8 cellular contexts compared by ENCODE assay signal in genomic region chr18:51278045-51278649, GRCh38.
DNase-seq lines count a peak whose midpoint lies in the region; ATAC-seq and TF ChIP-seq lines count a peak whose summit lies in the region.

No MANE protein-coding gene starts in this region.

- H3K36me3 Mint-ChIP-seq in naive thymus-derived CD4-positive, alpha-beta T cell, result no peaks in the 10 kb centered on the region

- no peaks in the 10 kb centered on the region for H3K79me2 ChIP-seq in DND-41 (ENCODE audit: insufficient read depth, low read length)
- H3K79me2 ChIP-seq in KMS-11 (ENCODE audit: insufficient read depth, low read depth), result no peaks in the 10 kb centered on the region
- H3K79me2 ChIP-seq in SK-N-SH (ENCODE audit: insufficient read depth), result no peaks in the 10 kb centered on the region

- H3K4me1 ChIP-seq in DND-41 (ENCODE audit: insufficient read depth, low read length), result no peaks in the 10 kb centered on the region
- H3K4me1 ChIP-seq in KMS-11 (ENCODE audit: low read depth, poor library complexity, severe bottlenecking), result peaks cover 38% of the 10 kb centered on the region
- H3K4me1 ChIP-seq in SK-N-SH (ENCODE audit: control insufficient read depth in 1 of 2, insufficient read depth in 2 of 2, low read depth in 1 of 2, low read length in 1 of 2), result peaks cover 0 to 4% of the 10 kb centered on the region in 2 experiments; a peak in 1 of 4 replicates
- H3K4me1 ChIP-seq in naive thymus-derived CD4-positive, alpha-beta T cell (ENCODE audit: control insufficient read depth in 2 of 2, insufficient read depth in 2 of 2, low read length in 2 of 2), result no peaks in the 10 kb centered on the region
- peaks cover 0 to 6% (median 0%) of the 10 kb centered on the region in 4 donors for H3K4me1 ChIP-seq in tibial nerve

- no peak for TF ChIP-seq EP300 in SK-N-SH (IDR thresholded peaks at IDR 0.05; ENCODE audit: borderline replicate concordance in 1 of 2, low read depth in 1 of 2, low read length in 1 of 2)
- TF ChIP-seq EP300 in tibial nerve (IDR thresholded peaks at IDR 0.05), result no peak

- POLR2A ChIA-PET in SK-N-SH (lab: Yijun Ruan, JAX), result no interaction called here
- POLR2A ChIA-PET in naive thymus-derived CD4-positive, alpha-beta T cell (lab: Charles Lee), result no interaction called here

- CTCF ChIA-PET in SK-N-SH (lab: Yijun Ruan, JAX), result interaction anchor here (0.6 to 2.4 kb wide), 13 partner anchors 9 to 347 kb away, joined by 3 to 15 read pairs (median 3); no protein-coding TSS in a partner anchor
- CTCF ChIA-PET in naive thymus-derived CD4-positive, alpha-beta T cell (lab: Charles Lee), result no interaction called here

- no peak for TF ChIP-seq POLR2A in tibial nerve (IDR thresholded peaks at IDR 0.05)

- H3K4me2 ChIP-seq in DND-41 (ENCODE audit: insufficient read depth, low read length) (no peak overlapping the region), KMS-11 (no peak overlapping the region), SK-N-SH (no peak overlapping the region)

- no peaks in the 10 kb centered on the region for H3F3A ChIP-seq in SK-N-SH (replicated peaks; ENCODE audit: insufficient read depth)

- H3K27ac ChIP-seq in DND-41 (ENCODE audit: low read length), result no peak overlapping the region
- H3K27ac ChIP-seq in KMS-11, result no peak overlapping the region
- H3K27ac ChIP-seq in SK-N-SH (ENCODE audit: low read depth in 2 of 2, low read length in 1 of 2), result no peak overlapping the region
- no peak overlapping the region for H3K27ac ChIP-seq in naive thymus-derived CD4-positive, alpha-beta T cell (ENCODE audit: low read depth, low read length)
- no peak overlapping the region for H3K27ac ChIP-seq in tibial nerve

- in situ Hi-C loops in GM13976 (cut with MboI; ENCODE audit: low sequenced_read_pairs, unreplicated experiment), result no loop called here

- H2AFZ ChIP-seq in DND-41 (ENCODE audit: low read depth, low read length) (no peak overlapping the region), KMS-11 (ENCODE audit: low read depth) (no peak overlapping the region), SK-N-SH (ENCODE audit: low read depth) (no peak overlapping the region)

- H3K9ac ChIP-seq in DND-41 (ENCODE audit: low read depth, low read length) (no peak overlapping the region), KMS-11 (no peak overlapping the region), SK-N-SH (no peak overlapping the region)

- no peak overlapping the region for H3K4me3 Mint-ChIP-seq in naive thymus-derived CD4-positive, alpha-beta T cell

- intact Hi-C loops in naive thymus-derived CD4-positive, alpha-beta T cell (cut with micrococcal nuclease), result no loop called here

- peaks cover 5% of the 10 kb centered on the region for H3K27me3 ChIP-seq in DND-41 (ENCODE audit: insufficient read depth, low read length, poor library complexity)
- no peaks in the 10 kb centered on the region for H3K27me3 ChIP-seq in KMS-11 (ENCODE audit: insufficient read depth, low read depth)
- H3K27me3 ChIP-seq in SK-N-SH (ENCODE audit: insufficient read depth), result no peaks in the 10 kb centered on the region
- H3K27me3 ChIP-seq in naive thymus-derived CD4-positive, alpha-beta T cell (ENCODE audit: control insufficient read depth in 2 of 2, insufficient read depth in 2 of 2, low read length in 2 of 2), result no peaks in the 10 kb centered on the region
- no peaks in the 10 kb centered on the region for H3K27me3 ChIP-seq in tibial nerve

- H3K9me2 ChIP-seq in SK-N-SH, result no peaks in the 10 kb centered on the region

- H3K9me3 ChIP-seq in DND-41 (ENCODE audit: insufficient read depth, low read length, severe bottlenecking) (no peaks in the 10 kb centered on the region), SK-N-SH (no peaks in the 10 kb centered on the region), tibial nerve (no peaks in the 10 kb centered on the region)
- no peaks in the 10 kb centered on the region for H3K9me3 ChIP-seq in naive thymus-derived CD4-positive, alpha-beta T cell (ENCODE audit: control insufficient read depth in 2 of 3, low read length in 3 of 3)

- peaks cover 0 to 1% (median 0%) of the 10 kb centered on the region in 7 donors for H3K4me1 Mint-ChIP-seq in naive thymus-derived CD4-positive, alpha-beta T cell

- 51% methylated on average over 4 of the region's 4 CpGs for WGBS in SK-N-SH (ENCODE audit: low lambda C conversion rate)
- 75% methylated on average over 4 of the region's 4 CpGs for WGBS in tibial nerve, 2 donors

- TF ChIP-seq RAD21 in SK-N-SH (IDR thresholded peaks at IDR 0.05; ENCODE audit: low read length), result peak; percentile 67

- ATAC-seq in DND-41 (ENCODE audit: insufficient read depth, low read depth), result peak; percentile 77
- ATAC-seq in naive thymus-derived CD4-positive, alpha-beta T cell, result peak; percentile 47
- ATAC-seq in HG03565 (IDR thresholded peaks at IDR 0.05; ENCODE audit: unreplicated experiment), result no peak

- H3K27me3 Mint-ChIP-seq in naive thymus-derived CD4-positive, alpha-beta T cell, result peaks cover 0 to 1% (median 0%) of the 10 kb centered on the region in 5 donors

- peaks cover 0 to 2% (median 0%) of the 10 kb centered on the region in 11 donors for H3K9me3 Mint-ChIP-seq in naive thymus-derived CD4-positive, alpha-beta T cell

- H3K4me3 ChIP-seq in DND-41 (ENCODE audit: low read depth in 1 of 2, low read length in 2 of 2) (no peak overlapping the region), KMS-11 (IDR thresholded peaks at IDR 0.05; ENCODE audit: insufficient read depth, low read depth, low read length) (no peak overlapping the region), SK-N-SH (ENCODE audit: low read depth in 2 of 2, low read length in 1 of 2) (peak overlapping the region in 1 of 2 experiments; percentile 50; a peak in 1 of 4 replicates), tibial nerve (no peak overlapping the region)
- H3K4me3 ChIP-seq in naive thymus-derived CD4-positive, alpha-beta T cell (ENCODE audit: low read length), result no peak overlapping the region

- DNase-seq in DND-41 (peak; percentile 53), SK-N-SH (peak; percentile 58), cerebellar cortex (ENCODE audit: low spot score) (peak; percentile 29), tibial nerve (ENCODE audit: low spot score in 2 of 2) (no peak), GM13976 (ENCODE audit: low spot score) (no peak)
- DNase-seq in naive thymus-derived CD4-positive, alpha-beta T cell, result peak in 1 of 9 donors; percentile 34

- no peak overlapping the region for H3K27ac Mint-ChIP-seq in naive thymus-derived CD4-positive, alpha-beta T cell

- no peaks in the 10 kb centered on the region for H4K20me1 ChIP-seq in DND-41 (ENCODE audit: insufficient read depth, low read length)
- no peaks in the 10 kb centered on the region for H4K20me1 ChIP-seq in KMS-11 (ENCODE audit: insufficient read depth)
- no peaks in the 10 kb centered on the region for H4K20me1 ChIP-seq in SK-N-SH (ENCODE audit: insufficient read depth)

- peak; percentile 80 for TF ChIP-seq CTCF in DND-41 (IDR thresholded peaks at IDR 0.05; ENCODE audit: borderline replicate concordance, extremely low read depth, low read length, poor library complexity, severe bottlenecking)
- TF ChIP-seq CTCF in KMS-11 (conservative IDR thresholded peaks at IDR 0.05; ENCODE audit: low read depth, low read length), result peak; percentile 98
- TF ChIP-seq CTCF in SK-N-SH (IDR thresholded peaks at IDR 0.05), result peak; percentile 69
- peak in 2 of 5 experiments; percentile 5 to 13 for TF ChIP-seq CTCF in tibial nerve (IDR thresholded peaks at IDR 0.05)
- TF ChIP-seq CTCF in GM13976 (IDR thresholded peaks at IDR 0.05; ENCODE audit: borderline replicate concordance, control extremely low read depth, extremely low read depth, insufficient read depth, missing control alignments), result no peak

- no peaks in the 10 kb centered on the region for H3K36me3 ChIP-seq in DND-41 (ENCODE audit: insufficient read depth, low read length)
- H3K36me3 ChIP-seq in KMS-11 (ENCODE audit: insufficient read depth), result no peaks in the 10 kb centered on the region
- H3K36me3 ChIP-seq in SK-N-SH (replicated peaks in 1 of 2; ENCODE audit: control insufficient read depth in 1 of 2, insufficient read depth in 2 of 2, low read length in 1 of 2), result no peaks in the 10 kb centered on the region
- H3K36me3 ChIP-seq in naive thymus-derived CD4-positive, alpha-beta T cell (ENCODE audit: control insufficient read depth in 2 of 3, insufficient read depth in 3 of 3, low read length in 3 of 3), result no peaks in the 10 kb centered on the region
- H3K36me3 ChIP-seq in tibial nerve, result no peaks in the 10 kb centered on the region

TF ChIP-seq in SK-N-SH, 30 proteins besides CTCF, POLR2A, EP300 and RAD21:
- TF ChIP-seq SMC3 (IDR thresholded peaks at IDR 0.05; ENCODE audit: low read depth, low read length), result peak; percentile 29; the same call in 1 of the 2 replicates
- no peak for TF ChIP-seq EZH2phosphoT487 (IDR thresholded peaks at IDR 0.05; ENCODE audit: borderline replicate concordance, low read depth)
- no peak for TF ChIP-seq TAF1 (IDR thresholded peaks at IDR 0.05; ENCODE audit: borderline replicate concordance, low read depth, low read length)

Comparison
In these comparisons a context has a peak if more than half of its experiments do, and no peak if none do; other contexts are left out.
1. DNase-seq: peak in DND-41 (single experiment), SK-N-SH (single experiment) and cerebellar cortex (single experiment); none in tibial nerve (0 of 2) and GM13976 (single experiment).